Comparison of ENCODE assay signal across 1 cellular context in genomic region chr16:85554791-85555548, GRCh38.
TF ChIP-seq lines count a peak whose summit lies in the region.

No MANE protein-coding gene starts in this region.

TF ChIP-seq in HepG2, 621 proteins besides CTCF, POLR2A, EP300 and RAD21 (continued from another document):
- TF ChIP-seq ZBTB20 (CRISPR knock-in tag; IDR thresholded peaks at IDR 0.05; ENCODE audit: borderline replicate concordance, low read depth) = no peak
- TF ChIP-seq ZNF878 (CRISPR knock-in tag; IDR thresholded peaks at IDR 0.05) = 0 out of 2 replicates have a peak, but pooled peaks have one; percentile 47
- no peak for TF ChIP-seq DNMT1 (CRISPR knock-in tag; IDR thresholded peaks at IDR 0.05)
- no peak for TF ChIP-seq BHLHE40 (IDR thresholded peaks at IDR 0.05; ENCODE audit: low read length)
- no peak for TF ChIP-seq IRF1 (CRISPR knock-in tag; IDR thresholded peaks at IDR 0.05; ENCODE audit: low read depth)
- no peak for TF ChIP-seq ZNF781 (CRISPR knock-in tag; IDR thresholded peaks at IDR 0.05; ENCODE audit: borderline replicate concordance, not compliant biosample characterization)
- no peak for TF ChIP-seq NKX3-1 (CRISPR knock-in tag; IDR thresholded peaks at IDR 0.05)
- TF ChIP-seq HMGXB4 (CRISPR knock-in tag; IDR thresholded peaks at IDR 0.05; ENCODE audit: borderline replicate concordance in 1 of 2, low read depth in 1 of 2) = peak in 1 of 2 experiments; percentile 64; a peak in 3 of 4 replicates
- TF ChIP-seq ZNF451 (CRISPR knock-in tag; IDR thresholded peaks at IDR 0.05) = no peak
- TF ChIP-seq ZSCAN20 (CRISPR knock-in tag; IDR thresholded peaks at IDR 0.05; ENCODE audit: borderline replicate concordance) = no peak
- TF ChIP-seq SRSF4 (IDR thresholded peaks at IDR 0.05; ENCODE audit: low read depth, low read length, poor library complexity, severe bottlenecking) = no peak
- 0 out of 2 replicates have a peak, but pooled peaks have one; percentile 16 for TF ChIP-seq CHD2 (IDR thresholded peaks at IDR 0.05; ENCODE audit: low read depth, low read length)
- no peak for TF ChIP-seq ZFAT (CRISPR knock-in tag; conservative IDR thresholded peaks at IDR 0.05)
- no peak for TF ChIP-seq ADNP (CRISPR knock-in tag; IDR thresholded peaks at IDR 0.05)
- no peak for TF ChIP-seq EHMT2 (IDR thresholded peaks at IDR 0.05; ENCODE audit: borderline replicate concordance, low read depth, low read length)
- TF ChIP-seq ZNF580 (CRISPR knock-in tag; IDR thresholded peaks at IDR 0.05; ENCODE audit: borderline replicate concordance, low read depth) = no peak
- TF ChIP-seq ZGPAT (CRISPR knock-in tag; IDR thresholded peaks at IDR 0.05) = peak; percentile 35; the same call in 1 of the 2 replicates
- no peak for TF ChIP-seq ZNF75D (CRISPR knock-in tag; IDR thresholded peaks at IDR 0.05; ENCODE audit: borderline replicate concordance)
- TF ChIP-seq CCAR2 (optimal IDR thresholded peaks at IDR 0.05; ENCODE audit: low read depth, low read length) = no peak
- no peak for TF ChIP-seq EEA1 (CRISPR knock-in tag; IDR thresholded peaks at IDR 0.05; ENCODE audit: borderline replicate concordance)
- no peak for TF ChIP-seq GTF2F1 (IDR thresholded peaks at IDR 0.05; ENCODE audit: low read length)
- 0 out of 2 replicates have a peak, but pooled peaks have one; percentile 38 for TF ChIP-seq ZNF33B (CRISPR knock-in tag; IDR thresholded peaks at IDR 0.05)
- TF ChIP-seq FOXA3 (CRISPR knock-in tag; IDR thresholded peaks at IDR 0.05) = 0 out of 2 replicates have a peak, but pooled peaks have one; percentile 15
- TF ChIP-seq ZNF619 (CRISPR knock-in tag; IDR thresholded peaks at IDR 0.05) = no peak
- no peak for TF ChIP-seq ZNF468 (CRISPR knock-in tag; IDR thresholded peaks at IDR 0.05)
- TF ChIP-seq ZSCAN31 (CRISPR knock-in tag; IDR thresholded peaks at IDR 0.05; ENCODE audit: low read depth) = no peak
- TF ChIP-seq ZNF639 (CRISPR knock-in tag; conservative IDR thresholded peaks at IDR 0.05) = 0 out of 2 replicates have a peak, but pooled peaks have one; percentile 43
- no peak for TF ChIP-seq JDP2 (CRISPR knock-in tag; IDR thresholded peaks at IDR 0.05; ENCODE audit: borderline replicate concordance)
- no peak for TF ChIP-seq AGO1 (IDR thresholded peaks at IDR 0.05; ENCODE audit: low read depth, low read length, poor library complexity, severe bottlenecking)
- TF ChIP-seq ZBTB39 (CRISPR knock-in tag; IDR thresholded peaks at IDR 0.05) = no peak
- TF ChIP-seq E2F5 (CRISPR knock-in tag; conservative IDR thresholded peaks at IDR 0.05) = no peak
- no peak for TF ChIP-seq HNF4A (CRISPR knock-in tag; IDR thresholded peaks at IDR 0.05)
- TF ChIP-seq PHF21A (CRISPR knock-in tag; IDR thresholded peaks at IDR 0.05) = 0 out of 2 replicates have a peak, but pooled peaks have one; percentile 29
- TF ChIP-seq SIN3A (IDR thresholded peaks at IDR 0.05; ENCODE audit: borderline replicate concordance, low read depth, low read length) = peak; percentile 45; the same call in 1 of the 2 replicates
- TF ChIP-seq ZZZ3 (CRISPR knock-in tag; IDR thresholded peaks at IDR 0.05; ENCODE audit: borderline replicate concordance) = no peak
- TF ChIP-seq ZNF280B (CRISPR knock-in tag; IDR thresholded peaks at IDR 0.05; ENCODE audit: borderline replicate concordance) = no peak
- peak; percentile 55; the same call in 1 of the 2 replicates for TF ChIP-seq TMF1 (CRISPR knock-in tag; IDR thresholded peaks at IDR 0.05; ENCODE audit: low read depth)
